22 cellular contexts compared by ENCODE assay signal in the genomic region with DNA sequence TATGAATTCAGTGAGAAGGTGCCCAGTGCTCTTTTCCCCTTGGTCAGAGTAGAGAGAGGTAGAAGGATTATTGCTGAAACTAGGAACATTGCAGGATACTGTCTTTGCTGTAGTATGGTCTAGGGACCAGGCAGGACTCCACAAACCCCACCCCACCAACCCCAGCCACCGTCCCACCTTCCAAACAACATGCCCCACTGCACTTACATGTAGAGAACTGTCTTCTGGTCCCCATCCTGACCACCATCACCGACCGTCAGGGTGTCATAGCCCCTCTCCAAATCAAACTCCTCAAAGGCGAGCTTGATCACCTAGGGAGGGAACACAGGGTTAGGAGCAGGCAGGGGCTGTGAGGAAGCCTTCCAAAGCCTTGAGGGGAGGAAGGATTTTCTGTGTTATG.
DNase-seq lines count a peak whose midpoint lies in the region; TF ChIP-seq lines count a peak whose summit lies in the region.
"Had no signal": no experiment of that assay in that cellular context is flagged by ENCODE, and none has a peak within 500 bp of the region (broad histone marks: within the 10 kb centered on the region; RNA-seq: fewer than 3 reads in every experiment).

No MANE protein-coding gene starts in this region.

- no peak for TF ChIP-seq POLR2A in suprapubic skin (IDR thresholded peaks at IDR 0.05)

- H3K27me3 ChIP-seq in BLaER1 (no peaks in the 10 kb centered on the region), suprapubic skin (no peaks in the 10 kb centered on the region)
- H3K27me3 ChIP-seq in BLaER1 treated with 17β-estradiol and CSF1 and Interleukin-3, amounts not matched to agents 10 nM and 100 nM: no peaks in the 10 kb centered on the region
- H3K27me3 ChIP-seq: BE2C had no signal

- no peaks in the 10 kb centered on the region for H3K36me3 ChIP-seq in BLaER1
- H3K36me3 ChIP-seq in BLaER1 treated with 17β-estradiol and CSF1 and Interleukin-3, amounts not matched to agents 10 nM and 100 nM: no peaks in the 10 kb centered on the region
- no peaks in the 10 kb centered on the region for H3K36me3 ChIP-seq in suprapubic skin
- H3K36me3 ChIP-seq: BE2C had no signal

- peaks cover 42% of the 10 kb centered on the region for H3K4me1 ChIP-seq in BLaER1
- H3K4me1 ChIP-seq in BLaER1 treated with 17β-estradiol and CSF1 and Interleukin-3, amounts not matched to agents 10 nM and 100 nM: peaks cover 0 to 42% (median 40%) of the 10 kb centered on the region in 10 experiments; a peak in 19 of 20 replicates
- H3K4me1 ChIP-seq in suprapubic skin: no peaks in the 10 kb centered on the region
- H3K4me1 ChIP-seq: BE2C had no signal

- POLR2A ChIA-PET in HEK293T (lab: Yijun Ruan, JAX): no interaction called here

- H4K20me1 ChIP-seq in BLaER1: peaks cover 12% of the 10 kb centered on the region; the same call in 1 of the 2 replicates
- H4K20me1 ChIP-seq in BLaER1 treated with 17β-estradiol and CSF1 and Interleukin-3, amounts not matched to agents 10 nM and 100 nM: peaks cover 0 to 8% (median 0%) of the 10 kb centered on the region in 11 experiments; a peak in 3 of 22 replicates

- H3K9ac ChIP-seq in BLaER1: no peak overlapping the region
- no peak overlapping the region for H3K9ac ChIP-seq in BLaER1 treated with 17β-estradiol and CSF1 and Interleukin-3, amounts not matched to agents 10 nM and 100 nM

- H3K9me3 ChIP-seq in BLaER1 (peaks cover 27% of the 10 kb centered on the region), suprapubic skin (peaks cover 4% of the 10 kb centered on the region)
- peaks cover 24 to 33% (median 27%) of the 10 kb centered on the region in 11 experiments for H3K9me3 ChIP-seq in BLaER1 treated with 17β-estradiol and CSF1 and Interleukin-3, amounts not matched to agents 10 nM and 100 nM (replicated peaks in 1 of 11)
- H3K9me3 ChIP-seq: BE2C had no signal

- WGBS in suprapubic skin: 79% methylated on average over 4 of the region's 4 CpGs

- CTCF ChIA-PET in HEK293T (lab: Yijun Ruan, JAX): no interaction called here

- peak; percentile 38 for DNase-seq in coronary artery (ENCODE audit: low spot score)
- no peak for DNase-seq in HEK293T (ENCODE audit: extremely low spot score)
- no peak for DNase-seq in suprapubic skin (ENCODE audit: low spot score in 2 of 2)
- DNase-seq in activated CD4-positive, CD25-positive, alpha-beta regulatory T cell treated with anti-CD3 and anti-CD28 coated beads, Interleukin-2, amount 50 U/mL, for 72 hours: no peak
- DNase-seq: 8988T; ACHN; BE2C; C1 segment of cervical spinal cord; CD4-positive, alpha-beta memory T cell; CD4-positive, CD25-positive, alpha-beta regulatory T cell; CD8-positive, alpha-beta memory T cell; COR-L47; DMS 273 treated with DMSO at 0.1 percent for 48 hours; DMS153; DMS53; DMS79; DND-41; EL; GDM1 had no signal

- H3K4me2 ChIP-seq in BLaER1: peak overlapping the region; percentile 70
- H3K4me2 ChIP-seq in BLaER1 treated with 17β-estradiol and CSF1 and Interleukin-3, amounts not matched to agents 10 nM and 100 nM: peak overlapping the region in 9 of 11 experiments; percentile 52 to 81 (median 73); a peak in 18 of 22 replicates

- TF ChIP-seq CTCF in coronary artery (IDR thresholded peaks at IDR 0.05) (no peak), suprapubic skin (IDR thresholded peaks at IDR 0.05) (no peak)

- H3K4me3 ChIP-seq in BLaER1: no peak overlapping the region
- no peak overlapping the region for H3K4me3 ChIP-seq in BLaER1 treated with 17β-estradiol and CSF1 and Interleukin-3, amounts not matched to agents 10 nM and 100 nM
- H3K4me3 ChIP-seq in coronary artery: no peak overlapping the region
- no peak overlapping the region for H3K4me3 ChIP-seq in suprapubic skin
- H3K4me3 ChIP-seq: GM12878 had no signal

- no peak for TF ChIP-seq EP300 in suprapubic skin (IDR thresholded peaks at IDR 0.05)

- no peak overlapping the region for H3K27ac ChIP-seq in BLaER1
- H3K27ac ChIP-seq in BLaER1 treated with 17β-estradiol and CSF1 and Interleukin-3, amounts not matched to agents 10 nM and 100 nM: no peak overlapping the region
- H3K27ac ChIP-seq in coronary artery: no peak overlapping the region
- no peak overlapping the region for H3K27ac ChIP-seq in suprapubic skin

TF ChIP-seq in HEK293T, 16 proteins besides CTCF, POLR2A, EP300 and RAD21:
- TF ChIP-seq NFRKB (IDR thresholded peaks at IDR 0.05): no peak
- no peak for TF ChIP-seq ARNT (IDR thresholded peaks at IDR 0.05)
- no peak for TF ChIP-seq SUZ12 (IDR thresholded peaks at IDR 0.05)
- no peak for TF ChIP-seq BHLHE40 (IDR thresholded peaks at IDR 0.05; ENCODE audit: borderline replicate concordance)
- TF ChIP-seq CTBP1 (IDR thresholded peaks at IDR 0.05; ENCODE audit: borderline replicate concordance): no peak
- no peak for TF ChIP-seq FOXK2 (IDR thresholded peaks at IDR 0.05)
